Comparison of ENCODE assay signal across 26 cellular contexts in the genomic region with DNA sequence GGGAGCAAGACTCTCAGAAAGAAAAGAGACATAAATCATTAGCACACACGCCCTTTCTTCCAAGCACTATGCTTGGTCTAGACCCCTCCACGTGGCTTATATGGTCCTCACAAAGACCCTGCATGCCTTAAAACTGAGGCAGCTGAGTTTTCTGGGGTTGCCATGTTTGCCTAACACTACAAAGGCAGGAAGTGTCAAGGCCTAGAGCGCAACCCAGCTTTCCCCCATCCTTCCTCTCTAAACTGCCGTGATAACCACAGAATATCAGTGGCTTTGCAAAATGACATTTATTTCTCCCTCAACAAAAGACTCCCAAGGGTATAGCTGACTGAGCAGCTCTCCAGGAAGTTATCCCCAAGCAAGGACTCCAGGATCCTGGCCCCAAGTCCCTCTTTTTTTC.
DNase-seq lines count a peak whose midpoint lies in the region; ATAC-seq, FAIRE-seq and TF ChIP-seq lines count a peak whose summit lies in the region.
"Had no signal": no experiment of that assay in that cellular context is flagged by ENCODE, and none has a peak within 500 bp of the region (broad histone marks: within the 10 kb centered on the region; RNA-seq: fewer than 3 reads in every experiment).

No MANE protein-coding gene starts in this region.

- TF ChIP-seq CTCF in Loucy (conservative IDR thresholded peaks at IDR 0.05; ENCODE audit: low read length) = no peak

- no peaks in the 10 kb centered on the region for H4K20me1 ChIP-seq in Loucy (ENCODE audit: insufficient read depth, low read length, poor library complexity, severe bottlenecking)

- H3K36me3 Mint-ChIP-seq in activated naive CD4-positive, alpha-beta T cell treated with anti-CD3 and anti-CD28 coated beads, Interleukin-2, amount 50 U/mL, for 72 hours = peaks cover 6 to 18% of the 10 kb centered on the region in 2 donors
- H3K36me3 Mint-ChIP-seq in T-helper 2 cell treated with Interferon-gamma antibody and Interleukin-4, amounts not matched to agents 5 μg/mL and 100 μg/mL, for 36 hours (ENCODE audit: low read depth) = peaks cover 6% of the 10 kb centered on the region

- peaks cover 28% of the 10 kb centered on the region for H3K4me1 Mint-ChIP-seq in T-helper 2 cell treated with Interferon-gamma antibody and Interleukin-4, amounts not matched to agents 5 μg/mL and 100 μg/mL, for 36 hours (ENCODE audit: low read depth)

- H3K4me2 ChIP-seq in Loucy (ENCODE audit: low read depth, low read length, poor library complexity, severe bottlenecking) = peak overlapping the region; percentile 64

- ATAC-seq in activated naive CD4-positive, alpha-beta T cell treated with anti-CD3 and anti-CD28 coated beads, Interleukin-2, amount 50 U/mL, for 72 hours = no peak
- ATAC-seq: HCT116, sciatic nerve had no signal

- no peaks in the 10 kb centered on the region for H3K79me2 ChIP-seq in Loucy (ENCODE audit: insufficient read depth, low read length)
- H3K79me2 ChIP-seq: parathyroid adenoma had no signal

- no peaks in the 10 kb centered on the region for H3K9me2 ChIP-seq in Loucy (replicated peaks; ENCODE audit: low read depth, low read length)

- H3K27me3 ChIP-seq in Loucy (ENCODE audit: insufficient read depth, low read length, poor library complexity, severe bottlenecking) (no peaks in the 10 kb centered on the region), small intestine (ENCODE audit: control insufficient read depth in 2 of 2, insufficient read depth in 2 of 2, low read length in 2 of 2) (no peaks in the 10 kb centered on the region)
- H3K27me3 ChIP-seq: MG63 had no signal

- H3K9me3 Mint-ChIP-seq in activated naive CD4-positive, alpha-beta T cell treated with anti-CD3 and anti-CD28 coated beads, Interleukin-2, amount 50 U/mL, for 72 hours = peaks cover 15 to 18% of the 10 kb centered on the region in 2 donors
- peaks cover 7% of the 10 kb centered on the region for H3K9me3 Mint-ChIP-seq in T-helper 2 cell treated with Interferon-gamma antibody and Interleukin-4, amounts not matched to agents 5 μg/mL and 100 μg/mL, for 36 hours

- H3K27me3 Mint-ChIP-seq in T-helper 2 cell treated with Interferon-gamma antibody and Interleukin-4, amounts not matched to agents 5 μg/mL and 100 μg/mL, for 36 hours (ENCODE audit: low read depth) = peaks cover 7% of the 10 kb centered on the region

- H3F3A ChIP-seq in Loucy (ENCODE audit: low read depth) = peaks cover 12% of the 10 kb centered on the region; the same call in 1 of the 2 replicates

- WGBS in small intestine, 3 donors = 56 to 67% (median 59%) methylated on average over 4 of the region's 4 CpGs

- no peaks in the 10 kb centered on the region for H3K9me3 ChIP-seq in Loucy (ENCODE audit: insufficient read depth, low read depth, low read length)
- H3K9me3 ChIP-seq in small intestine (ENCODE audit: control insufficient read depth, low read depth) = no peaks in the 10 kb centered on the region
- H3K9me3 ChIP-seq: MG63 had no signal

- no peak overlapping the region for H2AFZ ChIP-seq in Loucy (ENCODE audit: low read length)
- H2AFZ ChIP-seq: parathyroid adenoma had no signal

- peak overlapping the region; percentile 38 for H3K4me3 ChIP-seq in Loucy (ENCODE audit: low read length, poor library complexity, severe bottlenecking)
- H3K4me3 ChIP-seq in small intestine (ENCODE audit: low read depth in 1 of 2, low read length in 2 of 2) = no peak overlapping the region
- H3K4me3 ChIP-seq: heart right ventricle, MG63 had no signal

- no peaks in the 10 kb centered on the region for H3K36me3 ChIP-seq in Loucy (ENCODE audit: insufficient read depth, low read length)
- no peaks in the 10 kb centered on the region for H3K36me3 ChIP-seq in small intestine (ENCODE audit: control insufficient read depth in 2 of 2, insufficient read depth in 2 of 2, low read length in 2 of 2)
- H3K36me3 ChIP-seq: heart right ventricle, MG63 had no signal

- peak overlapping the region; percentile 41 to 42 for H3K27ac Mint-ChIP-seq in activated naive CD4-positive, alpha-beta T cell treated with anti-CD3 and anti-CD28 coated beads, Interleukin-2, amount 50 U/mL, for 72 hours
- H3K27ac Mint-ChIP-seq in T-helper 2 cell treated with Interferon-gamma antibody and Interleukin-4, amounts not matched to agents 5 μg/mL and 100 μg/mL, for 36 hours = peak overlapping the region; percentile 82
- H3K27ac Mint-ChIP-seq: activated naive CD4-positive, alpha-beta T cell treated with anti-CD3 and anti-CD28 coated beads for 36 hours; nephron progenitor cell had no signal

- peak overlapping the region; percentile 74 for H3K9ac ChIP-seq in Loucy (ENCODE audit: low read depth, low read length, poor library complexity, severe bottlenecking)
- H3K9ac ChIP-seq: parathyroid adenoma had no signal

- peak overlapping the region; percentile 57 for H3K4me3 Mint-ChIP-seq in T-helper 2 cell treated with Interferon-gamma antibody and Interleukin-4, amounts not matched to agents 5 μg/mL and 100 μg/mL, for 36 hours
- H3K4me3 Mint-ChIP-seq: activated naive CD4-positive, alpha-beta T cell treated with anti-CD3 and anti-CD28 coated beads for 36 hours; nephron progenitor cell had no signal

- H3K4me1 ChIP-seq in Loucy (ENCODE audit: insufficient read depth, low read length, poor library complexity, severe bottlenecking) (peaks cover 66% of the 10 kb centered on the region), small intestine (ENCODE audit: control insufficient read depth in 2 of 2, insufficient read depth in 1 of 2, low read depth in 1 of 2, low read length in 1 of 2) (no peaks in the 10 kb centered on the region)
- H3K4me1 ChIP-seq: parathyroid adenoma had no signal

- FAIRE-seq in small intestine (lab: Jason Lieb, UNC) = no peak
- FAIRE-seq in RCC 7860 (lab: Jason Lieb, UNC) = no peak
- FAIRE-seq: urothelium cell line had no signal

- no peak for DNase-seq in activated naive CD4-positive, alpha-beta T cell treated with anti-CD3 and anti-CD28 coated beads, Interleukin-2, amount 50 U/mL, for 72 hours (ENCODE audit: low spot score in 2 of 2)
- no peak for DNase-seq in activated naive CD4-positive, alpha-beta T cell (lab: John Stamatoyannopoulos, UW)
- no peak for DNase-seq in T-helper 2 cell treated with Interferon-gamma antibody and Interleukin-4, amounts not matched to agents 5 μg/mL and 100 μg/mL, for 36 hours (ENCODE audit: low spot score)
- DNase-seq in small intestine = peak; percentile 6
- DNase-seq in NAMALWA (ENCODE audit: low spot score) = no peak
- DNase-seq in SKM-1 treated with dmso at 0.1 percent for 144 hours (lab: John Stamatoyannopoulos, UW; ENCODE audit: unreplicated experiment) = no peak
- no peak for DNase-seq in RCC 7860 (ENCODE audit: low spot score)
- DNase-seq: ACHN; activated CD4-positive, alpha-beta T cell treated with anti-CD3 and anti-CD28 coated beads, Interleukin-2, amount 50 U/mL, for 4 hours; activated naive CD4-positive, alpha-beta T cell treated with anti-CD3 and anti-CD28 coated beads for 36 hours; activated T-cell treated with anti-CD3 and anti-CD28 coated beads, Interleukin-2, amount 50 U/mL, for 1 hour; heart right ventricle; IMR-90; mesendoderm; MG63; NCI-H2171 treated with DMSO at 0.1 percent for 48 hours; NCI-H524 treated with DMSO at 0.1 percent for 48 hours; nephron progenitor cell; Right ventricle myocardium superior; stimulated activated CD4-positive, alpha-beta T cell treated with anti-CD3 and anti-CD28 coated beads, Interleukin-15, amount 100 ng/mL, for 24 hours; substantia nigra had no signal

- no peak overlapping the region for H3K27ac ChIP-seq in small intestine (ENCODE audit: low read depth in 1 of 2, low read length in 1 of 2)
- H3K27ac ChIP-seq: heart right ventricle, parathyroid adenoma had no signal
